ENCODE assay signal across 7 cellular contexts in the genomic region with DNA sequence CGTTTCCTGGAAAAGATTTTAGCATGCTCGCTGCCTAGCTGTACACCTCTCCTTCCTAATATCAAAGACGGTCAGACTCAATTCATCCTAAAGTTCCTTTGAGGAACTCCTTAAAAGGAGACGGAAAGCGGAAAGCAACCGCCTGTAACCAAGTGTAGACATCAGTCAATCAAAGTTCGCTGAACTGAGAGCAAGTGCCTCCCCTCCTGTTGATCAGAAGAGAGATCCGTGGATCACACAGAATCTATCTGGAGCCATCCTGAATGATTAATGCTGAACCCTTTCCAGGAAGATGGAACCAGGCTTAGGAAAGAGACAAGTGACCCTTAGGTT. TPM values are rescaled to one million over a fixed set of nuclear protein-coding genes. Genes with fewer than 3 reads are reported as not detected.
DNase-seq lines count a peak whose midpoint lies in the region; ATAC-seq, FAIRE-seq and TF ChIP-seq lines count a peak whose summit lies in the region.

No MANE protein-coding gene starts in this region.

- ATAC-seq in HG02852 (IDR thresholded peaks at IDR 0.05; ENCODE audit: unreplicated experiment): peak; percentile 52

- FAIRE-seq in GM18507 (lab: Jason Lieb, UNC): peak; percentile 75

- peak overlapping the region; percentile 97 to 99 for H3K9ac ChIP-seq in duodenal mucosa (ENCODE audit: low read depth in 1 of 2, low read length in 2 of 2)

- DNase-seq in GM18507 (ENCODE audit: extremely low spot score, insufficient read length, low read depth) (no peak), SK-MEL-5 (ENCODE audit: low read depth, low spot score) (peak; percentile 12), mesothelial cell of epicardium (ENCODE audit: low spot score in 2 of 2, unreplicated experiment in 2 of 2) (no peak), uterus (no peak), GM10266 (ENCODE audit: extremely low spot score) (no peak)

- peak overlapping the region; percentile 96 for H3K27ac ChIP-seq in duodenal mucosa (ENCODE audit: low read depth, low read length)
- H3K27ac ChIP-seq in uterus: peak overlapping the region; percentile 96 to 97

- peak overlapping the region; percentile 89 for H3K27ac Mint-ChIP-seq in mesothelial cell of epicardium

- TF ChIP-seq POLR2A in uterus (IDR thresholded peaks at IDR 0.05): no peak

- H3K36me3 ChIP-seq in duodenal mucosa (ENCODE audit: control insufficient read depth in 1 of 2, insufficient read depth in 2 of 2, low read length in 2 of 2) (no peaks in the 10 kb centered on the region), uterus (no peaks in the 10 kb centered on the region)

- no peaks in the 10 kb centered on the region for H3K27me3 Mint-ChIP-seq in mesothelial cell of epicardium (ENCODE audit: low read depth)

- H3K27me3 ChIP-seq in duodenal mucosa (ENCODE audit: control insufficient read depth in 1 of 2, insufficient read depth in 2 of 2, low read length in 2 of 2): no peaks in the 10 kb centered on the region
- no peaks in the 10 kb centered on the region for H3K27me3 ChIP-seq in uterus

- peaks cover 20% of the 10 kb centered on the region for H3K4me1 Mint-ChIP-seq in mesothelial cell of epicardium

- H3K4me1 ChIP-seq in duodenal mucosa (ENCODE audit: control insufficient read depth in 1 of 2, insufficient read depth in 2 of 2, low read length in 2 of 2) (peaks cover 52% of the 10 kb centered on the region in 2 donors), uterus (no peaks in the 10 kb centered on the region)

- H3K4me3 Mint-ChIP-seq in mesothelial cell of epicardium: peak overlapping the region; percentile 83

- H3K9me3 Mint-ChIP-seq in mesothelial cell of epicardium: no peaks in the 10 kb centered on the region

- H3K4me3 ChIP-seq in duodenal mucosa (ENCODE audit: low read depth in 1 of 2, low read length in 2 of 2): peak overlapping the region; percentile 95 to 98
- H3K4me3 ChIP-seq in uterus: peak overlapping the region; percentile 62 to 77

- in situ Hi-C loops in SK-MEL-5 (cut with HindIII; ENCODE audit: low pct_unique_long_range_greater_than_20kb, low sequenced_read_pairs): no loop called here

- intact Hi-C loops in uterus (cut with DNase I; ENCODE audit: low total_unique reads): no loop called here

- H3K36me3 Mint-ChIP-seq in mesothelial cell of epicardium: no peaks in the 10 kb centered on the region

- TF ChIP-seq CTCF in mesothelial cell of epicardium (IDR thresholded peaks at IDR 0.05; ENCODE audit: unreplicated experiment): no peak
- no peak for TF ChIP-seq CTCF in uterus (IDR thresholded peaks at IDR 0.05)
- TF ChIP-seq CTCF in GM10266 (IDR thresholded peaks at IDR 0.05; ENCODE audit: control insufficient read depth, insufficient read depth, low read depth, missing control alignments): no peak

- H3K9me3 ChIP-seq in duodenal mucosa (ENCODE audit: control insufficient read depth in 1 of 2, low read length in 2 of 2) (no peaks in the 10 kb centered on the region), uterus (no peaks in the 10 kb centered on the region)

RNA-seq across cellular contexts. Expression of a gene that starts 0.5 kb away (rescaled TPM):
- total RNA-seq in SK-MEL-5 (2014; rRNA removed; shearing (Covaris generic)): 11.0 and 11.5 TPM in 2 replicates
- 14.6 and 22.8 TPM in 2 replicates for polyA plus RNA-seq in SK-MEL-5 (2015; cell fraction: cytosol; rRNA removed)
- 65.8 and 76.7 TPM in 2 replicates for polyA plus RNA-seq in SK-MEL-5 (2015; cell fraction: nucleus; rRNA removed)
- total RNA-seq in mesothelial cell of epicardium: 12.8 to 18.3 TPM (median 16.8 TPM) in 3 replicates
- total RNA-seq in uterus: 10 to 100 TPM; 13.5 to 44.8 (median 27.0) TPM

RNA-seq across cellular contexts. Expression of a gene that starts 22.2 kb away (rescaled TPM):
- total RNA-seq in SK-MEL-5 (2014; rRNA removed; shearing (Covaris generic)): not detected in 2 replicates
- not detected in 2 replicates for polyA plus RNA-seq in SK-MEL-5 (2015; cell fraction: cytosol; rRNA removed)
- not detected in 2 replicates for polyA plus RNA-seq in SK-MEL-5 (2015; cell fraction: nucleus; rRNA removed)
- total RNA-seq in mesothelial cell of epicardium (0.11 to 0.16 TPM (median 0.13 TPM) in 3 replicates), uterus (1 to 10 TPM in 3 of 4 donors, not detected in 1; 1.3 to 2.8 (median 2.1) TPM)

RNA-seq across cellular contexts. Expression of a gene that starts 40.9 kb away (rescaled TPM):
- total RNA-seq in SK-MEL-5 (2014; rRNA removed; shearing (Covaris generic)): 10.6 and 15.9 TPM in 2 replicates
- polyA plus RNA-seq in SK-MEL-5 (2015; cell fraction: cytosol; rRNA removed): 10.2 and 21.5 TPM in 2 replicates
- 94.0 and 94.2 TPM in 2 replicates for polyA plus RNA-seq in SK-MEL-5 (2015; cell fraction: nucleus; rRNA removed)
- 67.0 to 72.9 TPM (median 69.7 TPM) in 3 replicates for total RNA-seq in mesothelial cell of epicardium
- 100 to 1,000 TPM in 1 of 4 donors, 10 to 100 TPM in 3; 38.7 to 105 (median 53.0) TPM for total RNA-seq in uterus

RNA-seq across cellular contexts. Expression of a gene that starts 41.3 kb away (rescaled TPM):
- 62.6 and 85.9 TPM in 2 replicates for total RNA-seq in SK-MEL-5 (2014; rRNA removed; shearing (Covaris generic))
- polyA plus RNA-seq in SK-MEL-5 (2015; cell fraction: cytosol; rRNA removed): 243 and 295 TPM in 2 replicates
- polyA plus RNA-seq in SK-MEL-5 (2015; cell fraction: nucleus; rRNA removed): 277 and 288 TPM in 2 replicates
- total RNA-seq in mesothelial cell of epicardium: 283 to 304 TPM (median 299 TPM) in 3 replicates
- 100 to 1,000 TPM in 1 of 4 donors, 10 to 100 TPM in 3; 52.4 to 208 (median 93.3) TPM for total RNA-seq in uterus

RNA-seq across cellular contexts. Expression of a gene that starts 47.5 kb away (rescaled TPM):
- 22.9 and 25.8 TPM in 2 replicates for total RNA-seq in SK-MEL-5 (2014; rRNA removed; shearing (Covaris generic))
- 39.8 and 43.1 TPM in 2 replicates for polyA plus RNA-seq in SK-MEL-5 (2015; cell fraction: cytosol; rRNA removed)
- polyA plus RNA-seq in SK-MEL-5 (2015; cell fraction: nucleus; rRNA removed): 79.1 and 99.4 TPM in 2 replicates
- 32.3 to 37.5 TPM (median 33.7 TPM) in 3 replicates for total RNA-seq in mesothelial cell of epicardium
- 10 to 100 TPM; 16.4 to 39.1 (median 22.8) TPM for total RNA-seq in uterus
